1 cellular context compared by ENCODE assay signal in genomic region chr1:111755321-111756123, GRCh38.
A peak's percentile ranks its signal among the peaks of the same experiment; 100 is the strongest.
TF ChIP-seq lines count a peak whose summit lies in the region.

DDX20 (plus strand) TSS chr1:111755901; CDS start chr1:111755925, 24 bp downstream.

TF ChIP-seq in HEK293, 187 proteins besides CTCF, POLR2A, EP300 and RAD21 (continued from another document and continues in another):
- TF ChIP-seq ZBTB44 (tag by site-specific recombination; IDR thresholded peaks at IDR 0.05) (peak; percentile 69; the same call in 1 of the 2 replicates), OVOL3 (tag by site-specific recombination; IDR thresholded peaks at IDR 0.05) (no peak), ZBTB7A (tag by site-specific recombination; IDR thresholded peaks at IDR 0.05; ENCODE audit: low read depth) (no peak), GLI2 (tag by site-specific recombination; IDR thresholded peaks at IDR 0.05; ENCODE audit: borderline replicate concordance, low read depth) (no peak; the same call in 1 of the 2 replicates), ZNF114 (tag by site-specific recombination; IDR thresholded peaks at IDR 0.05) (no peak), ZNF645 (tag by site-specific recombination; IDR thresholded peaks at IDR 0.05) (no peak), ZNF596 (tag by site-specific recombination; IDR thresholded peaks at IDR 0.05) (no peak; the same call in 1 of the 2 replicates), ZNF292 (tag by site-specific recombination; IDR thresholded peaks at IDR 0.05; ENCODE audit: borderline replicate concordance, low read depth) (no peak), ZNF16 (tag by site-specific recombination; IDR thresholded peaks at IDR 0.05; ENCODE audit: low read depth) (no peak), ZNF707 (tag by site-specific recombination; IDR thresholded peaks at IDR 0.05) (no peak), ZBTB6 (tag by site-specific recombination; IDR thresholded peaks at IDR 0.05) (no peak; the same call in 1 of the 2 replicates), MEIS1 (CRISPR knock-in tag; IDR thresholded peaks at IDR 0.05; ENCODE audit: borderline replicate concordance) (no peak), SCRT2 (tag by site-specific recombination; IDR thresholded peaks at IDR 0.05) (peak; percentile 96), ZNF132 (tag by site-specific recombination; IDR thresholded peaks at IDR 0.05; ENCODE audit: borderline replicate concordance) (no peak), ZNF266 (tag by site-specific recombination; IDR thresholded peaks at IDR 0.05; ENCODE audit: low read depth) (no peak), ZFHX2 (tag by site-specific recombination; conservative IDR thresholded peaks at IDR 0.05) (no peak), ZNF660 (tag by site-specific recombination; IDR thresholded peaks at IDR 0.05) (peak; percentile 98), GLIS2 (tag by site-specific recombination; IDR thresholded peaks at IDR 0.05) (peak; percentile 70; the same call in 1 of the 2 replicates), ZNF785 (tag by site-specific recombination; IDR thresholded peaks at IDR 0.05) (0 out of 2 replicates have a peak, but pooled peaks have one; percentile 27), ZIC2 (tag by site-specific recombination; IDR thresholded peaks at IDR 0.05) (no peak), ZNF169 (tag by site-specific recombination; IDR thresholded peaks at IDR 0.05) (no peak), BCL11A (tag by site-specific recombination; IDR thresholded peaks at IDR 0.05; ENCODE audit: low read depth) (no peak), SALL2 (tag by site-specific recombination; IDR thresholded peaks at IDR 0.05; ENCODE audit: borderline replicate concordance) (no peak), ZNF426 (tag by site-specific recombination; IDR thresholded peaks at IDR 0.05) (no peak), ZNF157 (tag by site-specific recombination; IDR thresholded peaks at IDR 0.05) (no peak), WT1 (tag by site-specific recombination; IDR thresholded peaks at IDR 0.05) (peak; percentile 56; the same call in 1 of the 2 replicates), ZNF518A (tag by site-specific recombination; conservative IDR thresholded peaks at IDR 0.05; ENCODE audit: low read depth) (peak; percentile 49), HOXA7 (CRISPR knock-in tag; IDR thresholded peaks at IDR 0.05; ENCODE audit: borderline replicate concordance) (no peak), ZSCAN30 (tag by site-specific recombination; IDR thresholded peaks at IDR 0.05) (peak; percentile 89), BCL11B (tag by site-specific recombination; IDR thresholded peaks at IDR 0.05; ENCODE audit: low read depth) (peak; percentile 52; the same call in 1 of the 2 replicates), ZNF394 (tag by site-specific recombination; IDR thresholded peaks at IDR 0.05; ENCODE audit: borderline replicate concordance) (peak; percentile 81), ZNF175 (tag by site-specific recombination; IDR thresholded peaks at IDR 0.05) (no peak), ZXDB (tag by site-specific recombination; IDR thresholded peaks at IDR 0.05) (peak; percentile 91), ZNF112 (tag by site-specific recombination; IDR thresholded peaks at IDR 0.05) (no peak), ZNF302 (tag by site-specific recombination; IDR thresholded peaks at IDR 0.05; ENCODE audit: low read depth) (no peak), PBX3 (CRISPR knock-in tag; IDR thresholded peaks at IDR 0.05) (no peak), ZNF514 (tag by site-specific recombination; IDR thresholded peaks at IDR 0.05) (no peak), ZNF133 (tag by site-specific recombination; IDR thresholded peaks at IDR 0.05) (no peak), ZBTB8A (tag by site-specific recombination; IDR thresholded peaks at IDR 0.05) (peak; percentile 100), PRDM10 (tag by site-specific recombination; IDR thresholded peaks at IDR 0.05) (peak; percentile 66), ZNF449 (tag by site-specific recombination; IDR thresholded peaks at IDR 0.05) (peak; percentile 42; the same call in 1 of the 2 replicates), ZFP41 (tag by site-specific recombination; IDR thresholded peaks at IDR 0.05; ENCODE audit: borderline replicate concordance) (no peak), ZNF140 (tag by site-specific recombination; IDR thresholded peaks at IDR 0.05) (no peak), PRDM6 (tag by site-specific recombination; IDR thresholded peaks at IDR 0.05) (no peak), ZNF350 (tag by site-specific recombination; IDR thresholded peaks at IDR 0.05) (no peak), ZNF23 (tag by site-specific recombination; IDR thresholded peaks at IDR 0.05; ENCODE audit: borderline replicate concordance) (no peak), ZNF211 (tag by site-specific recombination; IDR thresholded peaks at IDR 0.05; ENCODE audit: low read depth) (no peak), GFI1B (tag by site-specific recombination; IDR thresholded peaks at IDR 0.05) (no peak), ZNF768 (tag by site-specific recombination; IDR thresholded peaks at IDR 0.05) (no peak), ZNF658 (tag by site-specific recombination; IDR thresholded peaks at IDR 0.05) (no peak)
